Comparison of ENCODE assay signal across 1 cellular context in genomic region chr11:66789097-66789890, GRCh38.
TF ChIP-seq lines count a peak whose summit lies in the region.

No MANE protein-coding gene starts in this region.

TF ChIP-seq in HEK293, 187 proteins besides CTCF, POLR2A, EP300 and RAD21 (continued from another document and continues in another):
- no peak for TF ChIP-seq ZSCAN5A (tag by site-specific recombination; IDR thresholded peaks at IDR 0.05)
- TF ChIP-seq ZNF555 (tag by site-specific recombination; conservative IDR thresholded peaks at IDR 0.05) = no peak
- TF ChIP-seq PATZ1 (tag by site-specific recombination; IDR thresholded peaks at IDR 0.05) = peak; percentile 21; the same call in 1 of the 2 replicates
- TF ChIP-seq ZNF621 (tag by site-specific recombination; IDR thresholded peaks at IDR 0.05) = no peak
- no peak for TF ChIP-seq ZFHX2 (tag by site-specific recombination; conservative IDR thresholded peaks at IDR 0.05)
- TF ChIP-seq MEIS1 (CRISPR knock-in tag; IDR thresholded peaks at IDR 0.05; ENCODE audit: borderline replicate concordance) = no peak
- no peak for TF ChIP-seq ZNF169 (tag by site-specific recombination; IDR thresholded peaks at IDR 0.05)
- TF ChIP-seq, protein P1, sequence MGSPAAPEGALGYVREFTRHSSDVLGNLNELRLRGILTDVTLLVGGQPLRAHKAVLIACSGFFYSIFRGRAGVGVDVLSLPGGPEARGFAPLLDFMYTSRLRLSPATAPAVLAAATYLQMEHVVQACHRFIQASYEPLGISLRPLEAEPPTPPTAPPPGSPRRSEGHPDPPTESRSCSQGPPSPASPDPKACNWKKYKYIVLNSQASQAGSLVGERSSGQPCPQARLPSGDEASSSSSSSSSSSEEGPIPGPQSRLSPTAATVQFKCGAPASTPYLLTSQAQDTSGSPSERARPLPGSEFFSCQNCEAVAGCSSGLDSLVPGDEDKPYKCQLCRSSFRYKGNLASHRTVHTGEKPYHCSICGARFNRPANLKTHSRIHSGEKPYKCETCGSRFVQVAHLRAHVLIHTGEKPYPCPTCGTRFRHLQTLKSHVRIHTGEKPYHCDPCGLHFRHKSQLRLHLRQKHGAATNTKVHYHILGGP (tag by site-specific recombination; IDR thresholded peaks at IDR 0.05) = peak; percentile 63; the same call in 1 of the 2 replicates
- TF ChIP-seq GLIS2 (tag by site-specific recombination; IDR thresholded peaks at IDR 0.05) = no peak
- peak; percentile 91; the same call in 1 of the 2 replicates for TF ChIP-seq BCL11A (tag by site-specific recombination; IDR thresholded peaks at IDR 0.05; ENCODE audit: low read depth)
- TF ChIP-seq MYNN (tag by site-specific recombination; IDR thresholded peaks at IDR 0.05; ENCODE audit: borderline replicate concordance) = no peak
- 0 out of 2 replicates have a peak, but pooled peaks have one; percentile 35 for TF ChIP-seq MZF1 (tag by site-specific recombination; IDR thresholded peaks at IDR 0.05; ENCODE audit: borderline replicate concordance)
- no peak for TF ChIP-seq ZNF654 (tag by site-specific recombination; IDR thresholded peaks at IDR 0.05; ENCODE audit: low read depth)
- TF ChIP-seq, protein P2, sequence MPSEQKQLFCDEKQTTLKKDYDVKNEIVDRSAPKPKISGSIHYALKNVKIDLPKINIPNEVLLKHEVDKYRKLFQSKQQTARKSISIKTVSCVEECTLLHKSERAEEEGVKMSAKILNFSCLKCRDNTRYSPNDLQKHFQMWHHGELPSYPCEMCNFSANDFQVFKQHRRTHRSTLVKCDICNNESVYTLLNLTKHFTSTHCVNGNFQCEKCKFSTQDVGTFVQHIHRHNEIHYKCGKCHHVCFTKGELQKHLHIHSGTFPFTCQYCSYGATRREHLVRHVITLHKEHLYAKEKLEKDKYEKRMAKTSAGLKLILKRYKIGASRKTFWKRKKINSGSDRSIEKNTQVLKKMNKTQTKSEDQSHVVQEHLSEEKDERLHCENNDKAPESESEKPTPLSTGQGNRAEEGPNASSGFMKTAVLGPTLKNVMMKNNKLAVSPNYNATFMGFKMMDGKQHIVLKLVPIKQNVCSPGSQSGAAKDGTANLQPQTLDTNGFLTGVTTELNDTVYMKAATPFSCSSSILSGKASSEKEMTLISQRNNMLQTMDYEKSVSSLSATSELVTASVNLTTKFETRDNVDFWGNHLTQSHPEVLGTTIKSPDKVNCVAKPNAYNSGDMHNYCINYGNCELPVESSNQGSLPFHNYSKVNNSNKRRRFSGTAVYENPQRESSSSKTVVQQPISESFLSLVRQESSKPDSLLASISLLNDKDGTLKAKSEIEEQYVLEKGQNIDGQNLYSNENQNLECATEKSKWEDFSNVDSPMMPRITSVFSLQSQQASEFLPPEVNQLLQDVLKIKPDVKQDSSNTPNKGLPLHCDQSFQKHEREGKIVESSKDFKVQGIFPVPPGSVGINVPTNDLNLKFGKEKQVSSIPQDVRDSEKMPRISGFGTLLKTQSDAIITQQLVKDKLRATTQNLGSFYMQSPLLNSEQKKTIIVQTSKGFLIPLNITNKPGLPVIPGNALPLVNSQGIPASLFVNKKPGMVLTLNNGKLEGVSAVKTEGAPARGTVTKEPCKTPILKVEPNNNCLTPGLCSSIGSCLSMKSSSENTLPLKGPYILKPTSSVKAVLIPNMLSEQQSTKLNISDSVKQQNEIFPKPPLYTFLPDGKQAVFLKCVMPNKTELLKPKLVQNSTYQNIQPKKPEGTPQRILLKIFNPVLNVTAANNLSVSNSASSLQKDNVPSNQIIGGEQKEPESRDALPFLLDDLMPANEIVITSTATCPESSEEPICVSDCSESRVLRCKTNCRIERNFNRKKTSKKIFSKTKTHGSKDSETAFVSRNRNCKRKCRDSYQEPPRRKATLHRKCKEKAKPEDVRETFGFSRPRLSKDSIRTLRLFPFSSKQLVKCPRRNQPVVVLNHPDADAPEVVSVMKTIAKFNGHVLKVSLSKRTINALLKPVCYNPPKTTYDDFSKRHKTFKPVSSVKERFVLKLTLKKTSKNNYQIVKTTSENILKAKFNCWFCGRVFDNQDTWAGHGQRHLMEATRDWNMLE (tag by site-specific recombination; conservative IDR thresholded peaks at IDR 0.05; ENCODE audit: low read depth) = peak; percentile 39; the same call in 1 of the 2 replicates
- no peak for TF ChIP-seq ZNF23 (tag by site-specific recombination; IDR thresholded peaks at IDR 0.05; ENCODE audit: borderline replicate concordance)
- TF ChIP-seq REPIN1 (tag by site-specific recombination; IDR thresholded peaks at IDR 0.05; ENCODE audit: low read depth) = no peak
- TF ChIP-seq ZNF548 (tag by site-specific recombination; IDR thresholded peaks at IDR 0.05) = no peak
- TF ChIP-seq TCF7L2 (IDR thresholded peaks at IDR 0.05; ENCODE audit: borderline replicate concordance, low read depth, low read length) = peak; percentile 87
- TF ChIP-seq, protein P3, sequence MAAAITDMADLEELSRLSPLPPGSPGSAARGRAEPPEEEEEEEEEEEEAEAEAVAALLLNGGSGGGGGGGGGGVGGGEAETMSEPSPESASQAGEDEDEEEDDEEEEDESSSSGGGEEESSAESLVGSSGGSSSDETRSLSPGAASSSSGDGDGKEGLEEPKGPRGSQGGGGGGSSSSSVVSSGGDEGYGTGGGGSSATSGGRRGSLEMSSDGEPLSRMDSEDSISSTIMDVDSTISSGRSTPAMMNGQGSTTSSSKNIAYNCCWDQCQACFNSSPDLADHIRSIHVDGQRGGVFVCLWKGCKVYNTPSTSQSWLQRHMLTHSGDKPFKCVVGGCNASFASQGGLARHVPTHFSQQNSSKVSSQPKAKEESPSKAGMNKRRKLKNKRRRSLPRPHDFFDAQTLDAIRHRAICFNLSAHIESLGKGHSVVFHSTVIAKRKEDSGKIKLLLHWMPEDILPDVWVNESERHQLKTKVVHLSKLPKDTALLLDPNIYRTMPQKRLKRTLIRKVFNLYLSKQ (tag by site-specific recombination; IDR thresholded peaks at IDR 0.05; ENCODE audit: borderline replicate concordance) = no peak
- TF ChIP-seq, protein P4, sequence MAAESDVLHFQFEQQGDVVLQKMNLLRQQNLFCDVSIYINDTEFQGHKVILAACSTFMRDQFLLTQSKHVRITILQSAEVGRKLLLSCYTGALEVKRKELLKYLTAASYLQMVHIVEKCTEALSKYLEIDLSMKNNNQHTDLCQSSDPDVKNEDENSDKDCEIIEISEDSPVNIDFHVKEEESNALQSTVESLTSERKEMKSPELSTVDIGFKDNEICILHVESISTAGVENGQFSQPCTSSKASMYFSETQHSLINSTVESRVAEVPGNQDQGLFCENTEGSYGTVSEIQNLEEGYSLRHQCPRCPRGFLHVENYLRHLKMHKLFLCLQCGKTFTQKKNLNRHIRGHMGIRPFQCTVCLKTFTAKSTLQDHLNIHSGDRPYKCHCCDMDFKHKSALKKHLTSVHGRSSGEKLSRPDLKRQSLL (tag by site-specific recombination; IDR thresholded peaks at IDR 0.05) = peak; percentile 67
- TF ChIP-seq BCL11B (tag by site-specific recombination; IDR thresholded peaks at IDR 0.05; ENCODE audit: low read depth) = peak; percentile 81; the same call in 1 of the 2 replicates
- TF ChIP-seq ZNF600 (tag by site-specific recombination; IDR thresholded peaks at IDR 0.05) = no peak
- no peak for TF ChIP-seq ZNF645 (tag by site-specific recombination; IDR thresholded peaks at IDR 0.05)
- TF ChIP-seq ZNF561 (tag by site-specific recombination; IDR thresholded peaks at IDR 0.05; ENCODE audit: borderline replicate concordance) = no peak
- TF ChIP-seq ZFP37 (tag by site-specific recombination; IDR thresholded peaks at IDR 0.05) = 0 out of 2 replicates have a peak, but pooled peaks have one; percentile 29
- no peak for TF ChIP-seq ZNF16 (tag by site-specific recombination; IDR thresholded peaks at IDR 0.05; ENCODE audit: low read depth)
- TF ChIP-seq ZBTB8A (tag by site-specific recombination; IDR thresholded peaks at IDR 0.05) = peak; percentile 68
- TF ChIP-seq, protein P5, sequence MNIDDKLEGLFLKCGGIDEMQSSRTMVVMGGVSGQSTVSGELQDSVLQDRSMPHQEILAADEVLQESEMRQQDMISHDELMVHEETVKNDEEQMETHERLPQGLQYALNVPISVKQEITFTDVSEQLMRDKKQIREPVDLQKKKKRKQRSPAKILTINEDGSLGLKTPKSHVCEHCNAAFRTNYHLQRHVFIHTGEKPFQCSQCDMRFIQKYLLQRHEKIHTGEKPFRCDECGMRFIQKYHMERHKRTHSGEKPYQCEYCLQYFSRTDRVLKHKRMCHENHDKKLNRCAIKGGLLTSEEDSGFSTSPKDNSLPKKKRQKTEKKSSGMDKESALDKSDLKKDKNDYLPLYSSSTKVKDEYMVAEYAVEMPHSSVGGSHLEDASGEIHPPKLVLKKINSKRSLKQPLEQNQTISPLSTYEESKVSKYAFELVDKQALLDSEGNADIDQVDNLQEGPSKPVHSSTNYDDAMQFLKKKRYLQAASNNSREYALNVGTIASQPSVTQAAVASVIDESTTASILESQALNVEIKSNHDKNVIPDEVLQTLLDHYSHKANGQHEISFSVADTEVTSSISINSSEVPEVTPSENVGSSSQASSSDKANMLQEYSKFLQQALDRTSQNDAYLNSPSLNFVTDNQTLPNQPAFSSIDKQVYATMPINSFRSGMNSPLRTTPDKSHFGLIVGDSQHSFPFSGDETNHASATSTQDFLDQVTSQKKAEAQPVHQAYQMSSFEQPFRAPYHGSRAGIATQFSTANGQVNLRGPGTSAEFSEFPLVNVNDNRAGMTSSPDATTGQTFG (tag by site-specific recombination; IDR thresholded peaks at IDR 0.05; ENCODE audit: borderline replicate concordance) = no peak
- TF ChIP-seq KLF8 (tag by site-specific recombination; IDR thresholded peaks at IDR 0.05) = peak; percentile 92
- no peak for TF ChIP-seq ZSCAN4 (tag by site-specific recombination; IDR thresholded peaks at IDR 0.05)
- no peak for TF ChIP-seq ZNF549 (tag by site-specific recombination; IDR thresholded peaks at IDR 0.05)
- no peak for TF ChIP-seq ZNF837 (tag by site-specific recombination; IDR thresholded peaks at IDR 0.05)
- peak; percentile 92 for TF ChIP-seq PRDM4 (tag by site-specific recombination; IDR thresholded peaks at IDR 0.05)
- TF ChIP-seq ZNF701 (tag by site-specific recombination; IDR thresholded peaks at IDR 0.05) = no peak
- TF ChIP-seq ZNF623 (tag by site-specific recombination; IDR thresholded peaks at IDR 0.05) = no peak
- peak; percentile 71 for TF ChIP-seq SETDB1 (IDR thresholded peaks at IDR 0.05; ENCODE audit: insufficient read length, low read length)
- TF ChIP-seq ZNF350 (tag by site-specific recombination; IDR thresholded peaks at IDR 0.05) = no peak
- TF ChIP-seq ZNF223 (tag by site-specific recombination; IDR thresholded peaks at IDR 0.05) = no peak
- TF ChIP-seq ZNF677 (tag by site-specific recombination; IDR thresholded peaks at IDR 0.05) = no peak
